8 cellular contexts compared by ENCODE assay signal in genomic region chr6:7974932-7975763, GRCh38.
A peak's percentile ranks its signal among the peaks of the same experiment; 100 is the strongest.
DNase-seq lines count a peak whose midpoint lies in the region; ATAC-seq, FAIRE-seq and TF ChIP-seq lines count a peak whose summit lies in the region.

No MANE protein-coding gene starts in this region.

- no peak overlapping the region for H3K14ac ChIP-seq in H9 (ENCODE audit: insufficient read depth, low read length)

- H3K4me3 Mint-ChIP-seq in H9 = no peak overlapping the region

- peak overlapping the region; percentile 64 for H3K9ac ChIP-seq in endothelial cell of umbilical vein (replicated peaks; ENCODE audit: extremely low read depth, insufficient read depth, low read length)
- H3K9ac ChIP-seq in H9 (ENCODE audit: extremely low read depth, insufficient read length, low read length) = no peak overlapping the region

- H3K27ac ChIP-seq in endothelial cell of umbilical vein (ENCODE audit: insufficient read depth, low read depth, low read length) = peak overlapping the region; percentile 85
- H3K27ac ChIP-seq in H9 (ENCODE audit: insufficient read length, low read depth, low read length) = no peak overlapping the region

- TF ChIP-seq CTCF in endothelial cell of umbilical vein (IDR thresholded peaks at IDR 0.05; ENCODE audit: extremely low read depth in 1 of 2, insufficient read depth in 1 of 2, low read depth in 1 of 2, low read length in 2 of 2) (no peak), H9 (conservative IDR thresholded peaks at IDR 0.05) (no peak)

- H3K4me1 Mint-ChIP-seq in H9 = peaks cover 2 to 5% of the 10 kb centered on the region in 2 experiments; a peak in 3 of 4 replicates

- no peak overlapping the region for H4K8ac ChIP-seq in H9 (replicated peaks; ENCODE audit: insufficient read length, low read depth, low read length)

- POLR2A ChIA-PET in endothelial cell of umbilical vein (lab: Charles Lee) = interaction anchor here (1.1 to 4.1 kb wide), 5 partner anchors 17 to 72 kb away, joined by 3 to 33 read pairs (median 5); no protein-coding TSS in a partner anchor

- H2AFZ ChIP-seq in endothelial cell of umbilical vein (ENCODE audit: low read depth, low read length) (no peak overlapping the region), H9 (ENCODE audit: low read length) (no peak overlapping the region)

- no peak overlapping the region for H4K5ac ChIP-seq in H9 (ENCODE audit: insufficient read length, low read depth, low read length)

- no peak overlapping the region for H2BK120ac ChIP-seq in H9 (ENCODE audit: low read depth, low read length, poor library complexity, severe bottlenecking)

- H2BK5ac ChIP-seq in H9 (ENCODE audit: insufficient read length, low read length) = no peak overlapping the region

- no peak overlapping the region for H3K23ac ChIP-seq in H9 (ENCODE audit: insufficient read length, low read depth, low read length)

- ATAC-seq in GM21390 (IDR thresholded peaks at IDR 0.05; ENCODE audit: unreplicated experiment) (peak; percentile 37), GM21528 (IDR thresholded peaks at IDR 0.05; ENCODE audit: low FRiP score, unreplicated experiment) (no peak), HG03280 (IDR thresholded peaks at IDR 0.05; ENCODE audit: unreplicated experiment) (no peak)

- H3K4me3 ChIP-seq in endothelial cell of umbilical vein (replicated peaks in 1 of 3; ENCODE audit: insufficient read depth in 1 of 3, low read depth in 1 of 3, low read length in 3 of 3) = no peak overlapping the region

- peaks cover 2% of the 10 kb centered on the region; the same call in 1 of the 2 replicates for H3K27me3 Mint-ChIP-seq in H9 (ENCODE audit: low read depth)

- dilution Hi-C loops in endothelial cell of umbilical vein (cut with MboI; ENCODE audit: extremely low pct_ligation_motif_present, low sequenced_read_pairs) = no loop called here

- H3K79me1 ChIP-seq in H9 (ENCODE audit: insufficient read depth, low read depth, low read length, poor library complexity, severe bottlenecking) = no peaks in the 10 kb centered on the region

- no peak overlapping the region for H2BK15ac ChIP-seq in H9 (ENCODE audit: low read depth, low read length)

- no peaks in the 10 kb centered on the region for H3K79me2 ChIP-seq in endothelial cell of umbilical vein (ENCODE audit: control insufficient read depth, insufficient read depth, low read length)
- H3K79me2 ChIP-seq in H9 (ENCODE audit: insufficient read depth, low read length) = no peaks in the 10 kb centered on the region

- H2AK5ac ChIP-seq in H9 (ENCODE audit: insufficient read length, low read length) = no peak overlapping the region

- intact Hi-C loops in endothelial cell of umbilical vein (cut with micrococcal nuclease) = loop anchor here (1.0 kb wide), 10 partner anchors 15 to 245 kb away; no protein-coding TSS in a partner anchor

- H4K20me1 ChIP-seq in endothelial cell of umbilical vein (replicated peaks; ENCODE audit: control insufficient read depth, extremely low read depth, insufficient read depth, low read length) (no peaks in the 10 kb centered on the region), H9 (ENCODE audit: control insufficient read depth, insufficient read depth, insufficient read length) (no peaks in the 10 kb centered on the region)

- no peaks in the 10 kb centered on the region for H3K36me3 ChIP-seq in endothelial cell of umbilical vein (ENCODE audit: control insufficient read depth in 2 of 2, extremely low read depth in 1 of 2, insufficient read depth in 2 of 2, low read length in 2 of 2)

- no peak overlapping the region for H2BK12ac ChIP-seq in H9 (ENCODE audit: insufficient read length, low read depth, low read length)

- H3K36me3 Mint-ChIP-seq in H9 (ENCODE audit: insufficient read depth in 1 of 3, low read depth in 3 of 3) = peaks cover 4 to 6% (median 5%) of the 10 kb centered on the region in 3 experiments; a peak in 6 of 7 replicates

- H3K4me2 ChIP-seq in endothelial cell of umbilical vein (ENCODE audit: insufficient read depth, low read length) = no peak overlapping the region
- H3K4me2 ChIP-seq in H9 (ENCODE audit: insufficient read depth, insufficient read length, low read length) = no peak overlapping the region

- H3K27me3 ChIP-seq in endothelial cell of umbilical vein (ENCODE audit: control insufficient read depth in 2 of 2, insufficient read depth in 2 of 2, low read length in 2 of 2) (no peaks in the 10 kb centered on the region), H9 (ENCODE audit: insufficient read depth, low read length) (no peaks in the 10 kb centered on the region)

- CTCF ChIA-PET in endothelial cell of umbilical vein (lab: Charles Lee) = interaction anchor here (1.0 to 4.9 kb wide), 11 partner anchors 15 to 84 kb away, joined by 3 to 42 read pairs (median 5); no protein-coding TSS in a partner anchor

- peak; percentile 67 for TF ChIP-seq POLR2A in endothelial cell of umbilical vein (IDR thresholded peaks at IDR 0.05; ENCODE audit: low read depth, low read length)

- H3K23me2 ChIP-seq in H9 (ENCODE audit: insufficient read length, low read depth, low read length, poor library complexity, severe bottlenecking) = no peaks in the 10 kb centered on the region

- no peak overlapping the region for H3K56ac ChIP-seq in H9 (ENCODE audit: insufficient read length, low read depth, low read length)

- H3K27ac Mint-ChIP-seq in H9 = peak overlapping the region in 1 of 3 experiments; percentile 87; a peak in 1 of 7 replicates

- no peak overlapping the region for H4K91ac ChIP-seq in H9 (ENCODE audit: insufficient read length, low read depth, low read length)

- no peaks in the 10 kb centered on the region for H3K9me1 ChIP-seq in endothelial cell of umbilical vein (replicated peaks; ENCODE audit: control insufficient read depth, extremely low read depth, insufficient read depth, low read length)

- H3K18ac ChIP-seq in H9 (ENCODE audit: insufficient read length, low read depth, low read length) = no peak overlapping the region

- WGBS in H9 (ENCODE audit: extremely low coverage, insufficient read length, low lambda C conversion rate) = no CpG with 5 or more reads among the region's 19 CpGs

- DNase-seq in OCI-M1 (lab: John Stamatoyannopoulos, UW) (peak; percentile 99), endothelial cell of umbilical vein (ENCODE audit: low read depth, low spot score) (peak; percentile 100), midbrain (lab: John Stamatoyannopoulos, UW) (peak; percentile 84), H9 (no peak)
- DNase-seq in stimulated activated CD4-positive, alpha-beta T cell treated with anti-CD3 and anti-CD28 coated beads, Interleukin-1b, Interleukin-23, amount 100 ng/mL, for 48 hours = no peak

- peaks cover 8 to 9% of the 10 kb centered on the region in 2 experiments; a peak in 4 of 5 replicates for H3K9me3 Mint-ChIP-seq in H9

- no peak overlapping the region for H3T11ph ChIP-seq in H9 (ENCODE audit: low read length)

- no peak overlapping the region for H2BK20ac ChIP-seq in H9 (ENCODE audit: low read depth, low read length, poor library complexity, severe bottlenecking)

- H3K9me3 ChIP-seq in endothelial cell of umbilical vein (replicated peaks; ENCODE audit: control insufficient read depth, insufficient read depth, low read length) (no peaks in the 10 kb centered on the region), H9 (ENCODE audit: control insufficient read depth, low read depth, low read length) (peaks cover 2% of the 10 kb centered on the region)

- H3K4me1 ChIP-seq in endothelial cell of umbilical vein (ENCODE audit: control insufficient read depth, extremely low read depth, insufficient read depth, low read length) (peaks cover 36% of the 10 kb centered on the region), H9 (ENCODE audit: insufficient read depth, low read length) (no peaks in the 10 kb centered on the region)

- H3K4ac ChIP-seq in H9 (ENCODE audit: low read depth, low read length) = no peak overlapping the region

- FAIRE-seq in endothelial cell of umbilical vein (lab: Jason Lieb, UNC) = peak; percentile 99

- BruUV-seq in endothelial cell of umbilical vein (replicated peaks; lab: Mats Ljungman, UMichigan) = no TSS peak

TF ChIP-seq in endothelial cell of umbilical vein, 7 proteins besides CTCF, POLR2A, EP300 and RAD21:
- TF ChIP-seq EZH2 (IDR thresholded peaks at IDR 0.05; ENCODE audit: borderline replicate concordance, low read depth, low read length, severe bottlenecking) (no peak), MYC (IDR thresholded peaks at IDR 0.05; ENCODE audit: low read depth, low read length) (peak; percentile 93), GATA2 (IDR thresholded peaks at IDR 0.05; ENCODE audit: insufficient read depth, insufficient read length, low read depth, low read length) (peak; percentile 97), POLR2AphosphoS5 (IDR thresholded peaks at IDR 0.05; ENCODE audit: insufficient read depth, low read depth, low read length) (peak; percentile 94), JUN (IDR thresholded peaks at IDR 0.05; ENCODE audit: borderline replicate concordance, insufficient read depth, insufficient read length, low read depth) (peak; percentile 95), FOS (IDR thresholded peaks at IDR 0.05; ENCODE audit: borderline replicate concordance, insufficient read depth, low read length) (peak; percentile 99)
- TF ChIP-seq, protein P1, sequence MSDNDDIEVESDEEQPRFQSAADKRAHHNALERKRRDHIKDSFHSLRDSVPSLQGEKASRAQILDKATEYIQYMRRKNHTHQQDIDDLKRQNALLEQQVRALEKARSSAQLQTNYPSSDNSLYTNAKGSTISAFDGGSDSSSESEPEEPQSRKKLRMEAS (IDR thresholded peaks at IDR 0.05; ENCODE audit: insufficient read depth, insufficient read length) = peak; percentile 75

Comparison
In these comparisons a context has a peak if more than half of its experiments do, and no peak if none do; other contexts are left out.
1. DNase-seq: peak in OCI-M1 (single experiment), endothelial cell of umbilical vein (single experiment) and midbrain (single experiment); none in stimulated activated CD4-positive, alpha-beta T cell treated with anti-CD3 and anti-CD28 coated beads, Interleukin-1b, Interleukin-23, amount 100 ng/mL, for 48 hours (single experiment) and H9 (single experiment).